8 cellular contexts compared by ENCODE assay signal in genomic region chr18:23619388-23619873, GRCh38. TPM values are rescaled to one million over a fixed set of nuclear protein-coding genes. Genes with fewer than 3 reads are reported as not detected.
DNase-seq lines count a peak whose midpoint lies in the region; ATAC-seq and TF ChIP-seq lines count a peak whose summit lies in the region.

No MANE protein-coding gene starts in this region.

- H3K36me3 ChIP-seq in Peyer's patch: no peaks in the 10 kb centered on the region
- H3K36me3 ChIP-seq in esophagus (ENCODE audit: control insufficient read depth in 2 of 2, insufficient read depth in 2 of 2, low read length in 1 of 2): no peaks in the 10 kb centered on the region

- peaks cover 19% of the 10 kb centered on the region for H3K4me1 Mint-ChIP-seq in nephron progenitor cell

- 2 to 3% methylated on average over 37 to 41 of the region's 41 CpGs for WGBS in esophagus, 2 donors

- H3K27ac ChIP-seq in Peyer's patch: peak overlapping the region in 2 of 4 donors; percentile 31 to 69
- H3K27ac ChIP-seq in esophagus (ENCODE audit: low read depth in 2 of 2, low read length in 1 of 2): peak overlapping the region in 1 of 2 donors; percentile 59

- peak overlapping the region; percentile 80 for H3K4me3 Mint-ChIP-seq in nephron progenitor cell

- H3K27ac Mint-ChIP-seq in nephron progenitor cell: no peak overlapping the region

- TF ChIP-seq CTCF in Peyer's patch (IDR thresholded peaks at IDR 0.05) (peak in 3 of 6 experiments; percentile 3 to 20 (median 19)), nephron progenitor cell (IDR thresholded peaks at IDR 0.05) (no peak)

- H3K36me3 Mint-ChIP-seq in nephron progenitor cell (ENCODE audit: low read depth): no peaks in the 10 kb centered on the region

- H3K9me3 Mint-ChIP-seq in nephron progenitor cell: no peaks in the 10 kb centered on the region

- H3K4me1 ChIP-seq in Peyer's patch (peaks cover 0 to 26% (median 2%) of the 10 kb centered on the region in 4 donors), esophagus (ENCODE audit: control insufficient read depth in 2 of 2, insufficient read depth in 2 of 2, low read length in 1 of 2) (peaks cover 3 to 5% of the 10 kb centered on the region in 2 donors)

- peak; percentile 31 for DNase-seq in stimulated activated CD4-positive, alpha-beta T cell treated with anti-CD3 and anti-CD28 coated beads, Interleukin-15, amount 100 ng/mL, for 24 hours
- no peak for DNase-seq in stimulated activated CD4-positive, alpha-beta T cell treated with anti-CD3 and anti-CD28 coated beads, Interleukin-12 subunit alpha, Interleukin-12 subunit beta, amount 100 ng/mL, for 4 hours
- peak in 1 of 3 donors; percentile 69 for DNase-seq in Peyer's patch
- DNase-seq in nephron progenitor cell: peak; percentile 63
- DNase-seq in effector CD8-positive, alpha-beta T cell (lab: John Stamatoyannopoulos, UW): no peak
- DNase-seq in LoVo (ENCODE audit: low spot score): no peak

- H3K9me3 ChIP-seq in Peyer's patch (no peaks in the 10 kb centered on the region), esophagus (ENCODE audit: control insufficient read depth in 2 of 2, insufficient read depth in 1 of 2, low read depth in 1 of 2, low read length in 1 of 2) (no peaks in the 10 kb centered on the region)

- peaks cover 65% of the 10 kb centered on the region for H3K27me3 Mint-ChIP-seq in nephron progenitor cell (ENCODE audit: low read depth, poor library complexity)

- TF ChIP-seq POLR2A in Peyer's patch (IDR thresholded peaks at IDR 0.05): no peak

- ATAC-seq in HG03095 (IDR thresholded peaks at IDR 0.05; ENCODE audit: unreplicated experiment): no peak

- H3K27me3 ChIP-seq in Peyer's patch (no peaks in the 10 kb centered on the region), esophagus (ENCODE audit: control insufficient read depth in 1 of 2, insufficient read depth in 2 of 2, low read length in 2 of 2) (no peaks in the 10 kb centered on the region)

- H3K4me3 ChIP-seq in Peyer's patch (peak overlapping the region; percentile 26 to 60 (median 46)), esophagus (ENCODE audit: low read depth in 1 of 2, low read length in 2 of 2) (peak overlapping the region; percentile 40 to 49)

RNA-seq across cellular contexts. Expression of gene NPC1, which starts 33.1 kb away (rescaled TPM):
- 10 to 100 TPM; 62.7 to 80.1 (median 71.3) TPM for total RNA-seq in Peyer's patch
- 10 to 100 TPM; 19.9 to 27.3 TPM for polyA plus RNA-seq in esophagus

RNA-seq across cellular contexts. Expression of gene ANKRD29, which starts 43.3 kb away (rescaled TPM):
- 10 to 100 TPM in 1 of 4 donors, 1 to 10 TPM in 3; 4.0 to 18.2 (median 8.1) TPM for total RNA-seq in Peyer's patch
- 10 to 100 TPM in 1 of 2 donors, 1 to 10 TPM in 1; 7.2 to 14.8 TPM for polyA plus RNA-seq in esophagus

Comparison
In these comparisons a context has a peak if more than half of its experiments do, and no peak if none do; other contexts are left out.
1. DNase-seq: peak in stimulated activated CD4-positive, alpha-beta T cell treated with anti-CD3 and anti-CD28 coated beads, Interleukin-15, amount 100 ng/mL, for 24 hours (single experiment) and nephron progenitor cell (single experiment); none in stimulated activated CD4-positive, alpha-beta T cell treated with anti-CD3 and anti-CD28 coated beads, Interleukin-12 subunit alpha, Interleukin-12 subunit beta, amount 100 ng/mL, for 4 hours (single experiment), effector CD8-positive, alpha-beta T cell (single experiment) and LoVo (single experiment).